Comparison of ENCODE assay signal across 12 cellular contexts in genomic region chr1:9592510-9593075, GRCh38. TPM values are rescaled to one million over a fixed set of nuclear protein-coding genes. Genes with fewer than 3 reads are reported as not detected.
DNase-seq lines count a peak whose midpoint lies in the region; ATAC-seq, FAIRE-seq and TF ChIP-seq lines count a peak whose summit lies in the region.
"Had no signal": no experiment of that assay in that cellular context is flagged by ENCODE, and none has a peak within 500 bp of the region (broad histone marks: within the 10 kb centered on the region; RNA-seq: fewer than 3 reads in every experiment).

No MANE protein-coding gene starts in this region.

- H3K4me3 ChIP-seq in DND-41 (ENCODE audit: low read depth in 1 of 2, low read length in 2 of 2) (no peak overlapping the region), HUES48 (ENCODE audit: low read depth, low read length) (no peak overlapping the region), rectal smooth muscle tissue (ENCODE audit: low read length) (peak overlapping the region; percentile 9), gastroesophageal sphincter (no peak overlapping the region)

- peak overlapping the region; percentile 27; the same call in 1 of the 2 replicates for H3K27ac ChIP-seq in DND-41 (ENCODE audit: low read length)
- peak overlapping the region; percentile 25 for H3K27ac ChIP-seq in HUES48 (ENCODE audit: low read depth, low read length)
- H3K27ac ChIP-seq in rectal smooth muscle tissue (ENCODE audit: low read depth, low read length): no peak overlapping the region
- H3K27ac ChIP-seq in gastroesophageal sphincter: peak overlapping the region in 2 of 4 donors; percentile 35 to 43

- ATAC-seq in DND-41 (ENCODE audit: insufficient read depth, low read depth) (no peak), HG03460 (IDR thresholded peaks at IDR 0.05; ENCODE audit: unreplicated experiment) (no peak), gastroesophageal sphincter (no peak)

- no peak for TF ChIP-seq POLR2A in GM12891 (IDR thresholded peaks at IDR 0.05; ENCODE audit: low read depth, low read length)
- no peak for TF ChIP-seq POLR2A in gastroesophageal sphincter (IDR thresholded peaks at IDR 0.05)

- H4K20me1 ChIP-seq in DND-41 (ENCODE audit: insufficient read depth, low read length): peaks cover 84% of the 10 kb centered on the region

- peaks cover 55% of the 10 kb centered on the region for H3K4me1 ChIP-seq in DND-41 (ENCODE audit: insufficient read depth, low read length)
- H3K4me1 ChIP-seq in HUES48 (ENCODE audit: control insufficient read depth, insufficient read depth, low read length): peaks cover 23% of the 10 kb centered on the region
- H3K4me1 ChIP-seq in rectal smooth muscle tissue (ENCODE audit: control insufficient read depth, insufficient read depth, low read length): peaks cover 12% of the 10 kb centered on the region
- peaks cover 0 to 86% (median 15%) of the 10 kb centered on the region in 3 donors for H3K4me1 ChIP-seq in gastroesophageal sphincter

- H3K9me3 Mint-ChIP-seq in endothelial cell (ENCODE audit: unreplicated experiment): no peaks in the 10 kb centered on the region
- H3K9me3 Mint-ChIP-seq: activated B cell treated with CpG ODN at 0.5 μM for 24 hours; CD4-positive, alpha-beta memory T cell; mesothelial cell of epicardium had no signal

- peaks cover 12% of the 10 kb centered on the region for H3K27me3 Mint-ChIP-seq in endothelial cell (ENCODE audit: unreplicated experiment)
- H3K27me3 Mint-ChIP-seq: activated B cell treated with CpG ODN at 0.5 μM for 24 hours; CD4-positive, alpha-beta memory T cell had no signal

- peak overlapping the region; percentile 96; the same call in 1 of the 2 replicates for H3K4me2 ChIP-seq in DND-41 (ENCODE audit: insufficient read depth, low read length)

- DNase-seq in DND-41: no peak
- DNase-seq in endothelial cell (ENCODE audit: low spot score): no peak
- DNase-seq in GM12891 (ENCODE audit: insufficient read length, low spot score): no peak
- DNase-seq: activated B cell treated with CpG ODN at 0.5 μM for 24 hours had no signal

- peaks cover 37% of the 10 kb centered on the region for H3K4me1 Mint-ChIP-seq in endothelial cell (ENCODE audit: unreplicated experiment)

- H3K36me3 ChIP-seq in DND-41 (ENCODE audit: insufficient read depth, low read length) (peaks cover 47% of the 10 kb centered on the region), HUES48 (ENCODE audit: control insufficient read depth, insufficient read depth, low read length) (peaks cover 13% of the 10 kb centered on the region), rectal smooth muscle tissue (ENCODE audit: control insufficient read depth, insufficient read depth, low read length) (no peaks in the 10 kb centered on the region), gastroesophageal sphincter (peaks cover 0 to 11% of the 10 kb centered on the region in 2 donors)

- no peak for TF ChIP-seq CTCF in DND-41 (IDR thresholded peaks at IDR 0.05; ENCODE audit: borderline replicate concordance, extremely low read depth, low read length, poor library complexity, severe bottlenecking)
- no peak for TF ChIP-seq CTCF in endothelial cell (IDR thresholded peaks at IDR 0.05; ENCODE audit: unreplicated experiment)
- no peak for TF ChIP-seq CTCF in gastroesophageal sphincter (IDR thresholded peaks at IDR 0.05)

- H3K9me3 ChIP-seq in DND-41 (ENCODE audit: insufficient read depth, low read length, severe bottlenecking) (no peaks in the 10 kb centered on the region), HUES48 (ENCODE audit: control insufficient read depth, insufficient read depth, low read length) (no peaks in the 10 kb centered on the region), gastroesophageal sphincter (no peaks in the 10 kb centered on the region)

- peaks cover 88% of the 10 kb centered on the region for H3K79me2 ChIP-seq in DND-41 (ENCODE audit: insufficient read depth, low read length)

- FAIRE-seq in GM12891 (lab: Jason Lieb, UNC): no peak
- FAIRE-seq: colon had no signal

- peak overlapping the region; percentile 86 for H3K27ac Mint-ChIP-seq in endothelial cell (ENCODE audit: unreplicated experiment)
- H3K27ac Mint-ChIP-seq: activated B cell treated with CpG ODN at 0.5 μM for 24 hours had no signal

- no peak for TF ChIP-seq EP300 in gastroesophageal sphincter (IDR thresholded peaks at IDR 0.05)

- H3K27me3 ChIP-seq in DND-41 (ENCODE audit: insufficient read depth, low read length, poor library complexity) (no peaks in the 10 kb centered on the region), HUES48 (ENCODE audit: control insufficient read depth, insufficient read depth, low read length) (no peaks in the 10 kb centered on the region), rectal smooth muscle tissue (ENCODE audit: control insufficient read depth, insufficient read depth, low read length) (no peaks in the 10 kb centered on the region), gastroesophageal sphincter (no peaks in the 10 kb centered on the region)

- no peaks in the 10 kb centered on the region for H3K36me3 Mint-ChIP-seq in endothelial cell (ENCODE audit: low read depth, unreplicated experiment)
- H3K36me3 Mint-ChIP-seq: CD4-positive, alpha-beta memory T cell; mesothelial cell of epicardium had no signal

- H2AFZ ChIP-seq in DND-41 (ENCODE audit: low read depth, low read length): no peak overlapping the region

- 100% methylated on average over 2 of the region's 16 CpGs; no CpG with 5 or more reads in 1 of the 2 donors for WGBS in gastroesophageal sphincter (ENCODE audit: low coverage in 1 of 2), 2 donors

- H3K9ac ChIP-seq in DND-41 (ENCODE audit: low read depth, low read length) (no peak overlapping the region), HUES48 (ENCODE audit: low read depth, low read length) (no peak overlapping the region), rectal smooth muscle tissue (ENCODE audit: low read length) (no peak overlapping the region)
- H3K9ac ChIP-seq: parathyroid adenoma had no signal

- H3K4me3 Mint-ChIP-seq in endothelial cell (ENCODE audit: unreplicated experiment): no peak overlapping the region
- H3K4me3 Mint-ChIP-seq: activated B cell treated with CpG ODN at 0.5 μM for 24 hours, mesothelial cell of epicardium had no signal

TF ChIP-seq in GM12891, 5 proteins besides CTCF, POLR2A, EP300 and RAD21:
- TF ChIP-seq SPI1 (IDR thresholded peaks at IDR 0.05; ENCODE audit: low read depth, low read length) (no peak), TAF1 (IDR thresholded peaks at IDR 0.05; ENCODE audit: low read depth, low read length) (no peak), POLR2AphosphoS5 (IDR thresholded peaks at IDR 0.05; ENCODE audit: low read depth, low read length) (no peak), POU2F2 (IDR thresholded peaks at IDR 0.05; ENCODE audit: low read depth, low read length) (no peak), PAX5 (IDR thresholded peaks at IDR 0.05; ENCODE audit: insufficient read depth, low read length, severe bottlenecking) (no peak)
TF ChIP-seq in GM12891: peak in this region for 0.

RNA-seq across cellular contexts. Expression of gene TMEM201, which starts 3.9 kb away (rescaled TPM):
- total RNA-seq in endothelial cell (ENCODE audit: unreplicated experiment) (19.1 TPM), gastroesophageal sphincter (1 to 10 TPM; 4.4 to 9.3 (median 5.5) TPM)
- 7.1 TPM for polyA plus RNA-seq in GM12891 (2012; ENCODE audit: low read depth, missing spikeins)

RNA-seq across cellular contexts. Expression of gene SLC25A33, which starts 53.3 kb away (rescaled TPM):
- total RNA-seq in endothelial cell (ENCODE audit: unreplicated experiment) (4.2 TPM), gastroesophageal sphincter (10 to 100 TPM in 2 of 4 donors, 1 to 10 TPM in 2; 7.0 to 11.5 (median 10.5) TPM)
- 4.7 TPM for polyA plus RNA-seq in GM12891 (2012; ENCODE audit: low read depth, missing spikeins)

RNA-seq across cellular contexts. Expression of gene PIK3CD, which starts 58.9 kb away (rescaled TPM):
- total RNA-seq in endothelial cell (ENCODE audit: unreplicated experiment) (30.3 TPM), gastroesophageal sphincter (10 to 100 TPM in 3 of 4 donors, 1 to 10 TPM in 1; 8.2 to 18.2 (median 15.4) TPM)
- 55.7 TPM for polyA plus RNA-seq in GM12891 (2012; ENCODE audit: low read depth, missing spikeins)
